In genomic region chr15:67170143-67170885, GRCh38 we compare ENCODE assay signal across 21 cellular contexts.
DNase-seq lines count a peak whose midpoint lies in the region; ATAC-seq and TF ChIP-seq lines count a peak whose summit lies in the region.
"Had no signal": no experiment of that assay in that cellular context is flagged by ENCODE, and none has a peak within 500 bp of the region (broad histone marks: within the 10 kb centered on the region; RNA-seq: fewer than 3 reads in every experiment).

No MANE protein-coding gene starts in this region.

- H3K27ac Mint-ChIP-seq in CD4-positive, CD25-positive, alpha-beta regulatory T cell = peak overlapping the region in 2 of 3 donors; percentile 3 to 62
- peak overlapping the region; percentile 20; the same call in 1 of the 2 replicates for H3K27ac Mint-ChIP-seq in WTC11

- H3K9me3 Mint-ChIP-seq in CD4-positive, CD25-positive, alpha-beta regulatory T cell = no peaks in the 10 kb centered on the region
- H3K9me3 Mint-ChIP-seq in WTC11 = no peaks in the 10 kb centered on the region
- H3K9me3 Mint-ChIP-seq: T-cell had no signal

- no peak overlapping the region for H3K4me3 Mint-ChIP-seq in CD4-positive, CD25-positive, alpha-beta regulatory T cell
- no peak overlapping the region for H3K4me3 Mint-ChIP-seq in WTC11
- H3K4me3 Mint-ChIP-seq: T-cell had no signal

- H3K9me3 ChIP-seq in CD4-positive, CD25-positive, alpha-beta regulatory T cell (ENCODE audit: control insufficient read depth in 2 of 2, low read length in 2 of 2) = no peaks in the 10 kb centered on the region
- H3K9me3 ChIP-seq in osteoblast (ENCODE audit: low read depth, low read length) = no peaks in the 10 kb centered on the region
- H3K9me3 ChIP-seq: esophagus squamous epithelium, suprapubic skin had no signal

- H2AFZ ChIP-seq in ACC112 (ENCODE audit: low read length, unreplicated experiment) (no peak overlapping the region), osteoblast (ENCODE audit: low read length) (no peak overlapping the region)

- ATAC-seq in CD4-positive, CD25-positive, alpha-beta regulatory T cell (ENCODE audit: low read depth in 2 of 2) = no peak
- ATAC-seq in WTC11 = no peak
- ATAC-seq: left lobe of liver, T-cell had no signal

- H3K4me3 ChIP-seq in ACC112 (ENCODE audit: low read depth, low read length) (no peak overlapping the region), osteoblast (ENCODE audit: insufficient read depth, low read length) (no peak overlapping the region), coronary artery (no peak overlapping the region)
- no peak overlapping the region for H3K4me3 ChIP-seq in CD4-positive, CD25-positive, alpha-beta regulatory T cell (ENCODE audit: low read depth, low read length)
- H3K4me3 ChIP-seq: esophagus squamous epithelium, suprapubic skin had no signal

- DNase-seq in CD4-positive, CD25-positive, alpha-beta regulatory T cell = no peak
- DNase-seq in WTC11 (ENCODE audit: low spot score) (no peak), osteoblast (ENCODE audit: insufficient read length, low spot score, missing footprints) (peak; percentile 72), COLO668 (lab: John Stamatoyannopoulos, UW; ENCODE audit: unreplicated experiment) (no peak), GM13977 (ENCODE audit: low spot score) (no peak), coronary artery (ENCODE audit: low spot score) (no peak)
- DNase-seq: activated effector memory CD4-positive, alpha-beta T cell treated with anti-CD3 and anti-CD28 coated beads, Interleukin-2, amount 50 U/mL, for 16 hours; amygdala; caudate nucleus; esophagus squamous epithelium; Karpas-422; NCI-H1048; NCI-H2029 treated with DMSO at 0.1 percent for 48 hours; NCI-H524; stimulated activated CD4-positive, alpha-beta T cell treated with anti-CD3 and anti-CD28 coated beads, Interleukin-12 subunit alpha, Interleukin-12 subunit beta, amount 100 ng/mL, for 4 hours; stimulated activated CD8-positive, alpha-beta memory T cell treated with anti-CD3 and anti-CD28 coated beads, Interleukin-4, amount 100 ng/mL, for 48 hours; T-cell; WERI-Rb-1 had no signal

- H3K79me2 ChIP-seq in ACC112 (ENCODE audit: control insufficient read depth, insufficient read depth, low read length, unreplicated experiment) = peaks cover 19% of the 10 kb centered on the region
- peaks cover 97% of the 10 kb centered on the region for H3K79me2 ChIP-seq in osteoblast (ENCODE audit: insufficient read depth, low read length)

- H3K4me2 ChIP-seq in osteoblast (ENCODE audit: insufficient read depth, low read length) = no peak overlapping the region

- H3K27me3 Mint-ChIP-seq in CD4-positive, CD25-positive, alpha-beta regulatory T cell = no peaks in the 10 kb centered on the region
- no peaks in the 10 kb centered on the region for H3K27me3 Mint-ChIP-seq in WTC11 (ENCODE audit: low read depth)
- H3K27me3 Mint-ChIP-seq: T-cell had no signal

- H3K4me1 ChIP-seq in ACC112 (ENCODE audit: control insufficient read depth, insufficient read depth, low read length, unreplicated experiment) = peaks cover 83% of the 10 kb centered on the region
- peaks cover 12% of the 10 kb centered on the region for H3K4me1 ChIP-seq in CD4-positive, CD25-positive, alpha-beta regulatory T cell (ENCODE audit: control insufficient read depth, insufficient read depth, low read length, poor library complexity, severe bottlenecking)
- H3K4me1 ChIP-seq in osteoblast (ENCODE audit: insufficient read depth, low read length) = peaks cover 54% of the 10 kb centered on the region

- CTCF ChIA-PET in WTC11 (lab: Charles Lee) = interaction anchor here (0.7 kb wide), 1 partner anchor 11 kb away, joined by 3 read pairs; no protein-coding TSS in a partner anchor

- POLR2A ChIA-PET in WTC11 (lab: Charles Lee) = no interaction called here

- peak overlapping the region; percentile 16; the same call in 1 of the 2 replicates for H3K27ac ChIP-seq in ACC112 (ENCODE audit: low read depth, low read length)
- no peak overlapping the region for H3K27ac ChIP-seq in CD4-positive, CD25-positive, alpha-beta regulatory T cell (ENCODE audit: insufficient read depth, low read length, poor library complexity, severe bottlenecking)
- H3K27ac ChIP-seq in osteoblast (ENCODE audit: low read depth, low read length) = peak overlapping the region; percentile 99
- no peak overlapping the region for H3K27ac ChIP-seq in coronary artery
- H3K27ac ChIP-seq: suprapubic skin, WERI-Rb-1 had no signal

- no peaks in the 10 kb centered on the region for H3K27me3 ChIP-seq in ACC112 (ENCODE audit: insufficient read depth, low read length)
- no peaks in the 10 kb centered on the region for H3K27me3 ChIP-seq in CD4-positive, CD25-positive, alpha-beta regulatory T cell (ENCODE audit: control insufficient read depth, insufficient read depth, low read length)
- H3K27me3 ChIP-seq in osteoblast (ENCODE audit: insufficient read depth, low read length) = no peaks in the 10 kb centered on the region
- H3K27me3 ChIP-seq: esophagus squamous epithelium, suprapubic skin had no signal

- TF ChIP-seq CTCF in WTC11 (IDR thresholded peaks at IDR 0.05) (no peak), osteoblast (IDR thresholded peaks at IDR 0.05; ENCODE audit: extremely low read depth, low read depth, low read length) (no peak), GM13977 (IDR thresholded peaks at IDR 0.05; ENCODE audit: extremely low read depth, insufficient read depth, missing control alignments) (no peak), coronary artery (IDR thresholded peaks at IDR 0.05) (no peak)

- H3K36me3 Mint-ChIP-seq in CD4-positive, CD25-positive, alpha-beta regulatory T cell = peaks cover 66% of the 10 kb centered on the region
- H3K36me3 Mint-ChIP-seq in WTC11 = peaks cover 22% of the 10 kb centered on the region

- no peaks in the 10 kb centered on the region for H4K20me1 ChIP-seq in osteoblast (ENCODE audit: insufficient read depth, low read length)

- peaks cover 8 to 41% (median 39%) of the 10 kb centered on the region in 4 donors for H3K4me1 Mint-ChIP-seq in CD4-positive, CD25-positive, alpha-beta regulatory T cell
- peaks cover 58% of the 10 kb centered on the region for H3K4me1 Mint-ChIP-seq in WTC11

- in situ Hi-C loops in GM13977 (cut with MboI; ENCODE audit: low pct_unique_long_range_greater_than_20kb, low sequenced_read_pairs, unreplicated experiment) = loop anchor here (10.0 kb wide), 1 partner anchor 76 kb away; no protein-coding TSS in a partner anchor

- H3K36me3 ChIP-seq in ACC112 (ENCODE audit: insufficient read depth, low read length) (peaks cover 57% of the 10 kb centered on the region), osteoblast (ENCODE audit: insufficient read depth, low read length) (peaks cover 99% of the 10 kb centered on the region)
- peaks cover 89% of the 10 kb centered on the region for H3K36me3 ChIP-seq in CD4-positive, CD25-positive, alpha-beta regulatory T cell (ENCODE audit: control insufficient read depth, insufficient read depth, low read length)
- H3K36me3 ChIP-seq: WERI-Rb-1 had no signal

TF ChIP-seq in WTC11, 78 proteins besides CTCF, POLR2A, EP300 and RAD21 (continues in another document):
- TF ChIP-seq ZNF138 (CRISPR knock-in tag; conservative IDR thresholded peaks at IDR 0.05) (no peak), NR1H2 (CRISPR knock-in tag; IDR thresholded peaks at IDR 0.05) (no peak), ZNF532 (CRISPR knock-in tag; IDR thresholded peaks at IDR 0.05; ENCODE audit: borderline replicate concordance) (no peak), FOXK1 (CRISPR knock-in tag; IDR thresholded peaks at IDR 0.05) (no peak), JUN (CRISPR knock-in tag; IDR thresholded peaks at IDR 0.05) (no peak), OVOL2 (CRISPR knock-in tag; IDR thresholded peaks at IDR 0.05; ENCODE audit: borderline replicate concordance) (no peak)
- TF ChIP-seq, protein P1, sequence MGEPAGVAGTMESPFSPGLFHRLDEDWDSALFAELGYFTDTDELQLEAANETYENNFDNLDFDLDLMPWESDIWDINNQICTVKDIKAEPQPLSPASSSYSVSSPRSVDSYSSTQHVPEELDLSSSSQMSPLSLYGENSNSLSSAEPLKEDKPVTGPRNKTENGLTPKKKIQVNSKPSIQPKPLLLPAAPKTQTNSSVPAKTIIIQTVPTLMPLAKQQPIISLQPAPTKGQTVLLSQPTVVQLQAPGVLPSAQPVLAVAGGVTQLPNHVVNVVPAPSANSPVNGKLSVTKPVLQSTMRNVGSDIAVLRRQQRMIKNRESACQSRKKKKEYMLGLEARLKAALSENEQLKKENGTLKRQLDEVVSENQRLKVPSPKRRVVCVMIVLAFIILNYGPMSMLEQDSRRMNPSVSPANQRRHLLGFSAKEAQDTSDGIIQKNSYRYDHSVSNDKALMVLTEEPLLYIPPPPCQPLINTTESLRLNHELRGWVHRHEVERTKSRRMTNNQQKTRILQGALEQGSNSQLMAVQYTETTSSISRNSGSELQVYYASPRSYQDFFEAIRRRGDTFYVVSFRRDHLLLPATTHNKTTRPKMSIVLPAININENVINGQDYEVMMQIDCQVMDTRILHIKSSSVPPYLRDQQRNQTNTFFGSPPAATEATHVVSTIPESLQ (CRISPR knock-in tag; IDR thresholded peaks at IDR 0.05) = no peak

Comparison
In these comparisons a context has a peak if more than half of its experiments do, and no peak if none do; other contexts are left out.
1. H3K27ac ChIP-seq: peak in ACC112 (single experiment) and osteoblast (single experiment); none in CD4-positive, CD25-positive, alpha-beta regulatory T cell (single experiment) and coronary artery (0 of 2).